ENCODE assay signal across 1 cellular context in genomic region chr14:54220697-54221431, GRCh38.
TF ChIP-seq lines count a peak whose summit lies in the region.

No MANE protein-coding gene starts in this region.

TF ChIP-seq in endothelial cell of umbilical vein, 7 proteins besides CTCF, POLR2A, EP300 and RAD21:
- TF ChIP-seq MYC (IDR thresholded peaks at IDR 0.05; ENCODE audit: low read depth, low read length) (no peak), MAX (IDR thresholded peaks at IDR 0.05; ENCODE audit: insufficient read depth, insufficient read length) (no peak), POLR2AphosphoS5 (IDR thresholded peaks at IDR 0.05; ENCODE audit: insufficient read depth, low read depth, low read length) (no peak), EZH2 (IDR thresholded peaks at IDR 0.05; ENCODE audit: borderline replicate concordance, low read depth, low read length, severe bottlenecking) (no peak), FOS (IDR thresholded peaks at IDR 0.05; ENCODE audit: borderline replicate concordance, insufficient read depth, low read length) (no peak), JUN (IDR thresholded peaks at IDR 0.05; ENCODE audit: borderline replicate concordance, insufficient read depth, insufficient read length, low read depth) (no peak), GATA2 (IDR thresholded peaks at IDR 0.05; ENCODE audit: insufficient read depth, insufficient read length, low read depth, low read length) (no peak)
